8 cellular contexts compared by ENCODE assay signal in the genomic region with DNA sequence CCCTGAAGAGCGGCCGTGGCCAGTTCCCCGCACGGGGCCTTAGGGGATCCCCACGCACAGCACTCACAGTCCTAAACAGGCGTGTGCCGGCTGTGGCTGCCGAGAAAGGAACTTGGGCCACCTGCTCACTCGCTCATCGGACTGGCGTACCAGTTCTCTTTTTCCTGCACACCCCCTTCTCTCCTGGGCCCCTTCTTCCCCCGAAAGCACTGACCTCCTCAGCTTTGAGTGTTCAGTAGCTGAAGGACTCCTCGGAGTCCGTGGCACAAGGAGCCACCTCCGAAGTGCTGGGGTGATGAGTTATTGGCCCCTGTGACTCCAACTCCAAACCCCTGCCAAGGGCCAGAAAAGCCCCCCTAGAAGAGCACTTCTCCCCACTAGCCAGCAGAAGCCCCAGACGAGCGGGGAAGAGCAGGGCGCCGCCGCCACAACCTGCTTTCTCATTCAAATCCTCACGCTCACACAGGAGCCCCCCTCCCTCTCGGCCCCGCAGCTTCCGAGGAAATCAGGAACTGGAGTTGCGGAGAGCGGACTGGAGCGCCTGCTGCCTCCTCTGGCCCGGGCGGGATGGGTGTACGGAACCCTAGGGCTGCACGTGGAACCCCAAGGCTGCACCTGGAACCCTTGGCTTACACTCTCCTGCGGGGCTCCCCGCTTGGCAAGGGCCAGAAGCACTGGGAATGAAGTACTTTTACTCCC. TPM values are rescaled to one million over a fixed set of nuclear protein-coding genes. Genes with fewer than 3 reads are reported as not detected.
DNase-seq lines count a peak whose midpoint lies in the region; ATAC-seq, FAIRE-seq and TF ChIP-seq lines count a peak whose summit lies in the region.

Gene PLCH1, minus strand, starts transcription at position 446 of the 699 bp plus-strand sequence. CDS start 40,847 bp downstream, outside the sequence.

- intact Hi-C loops in right lobe of liver (cut with DNase I): no loop called here

- peak; percentile 81 to 86 for ATAC-seq in A549
- peak; percentile 58 for ATAC-seq in GM18867 (IDR thresholded peaks at IDR 0.05; ENCODE audit: unreplicated experiment)
- peak; percentile 47 for ATAC-seq in HG03103 (IDR thresholded peaks at IDR 0.05; ENCODE audit: low read depth, unreplicated experiment)
- ATAC-seq in right lobe of liver: peak; percentile 71 to 79 (median 76)

- under 1% methylated on average over 27 of the region's 33 CpGs for WGBS in A549 (ENCODE audit: missing lambda C conversion rate)
- WGBS in right lobe of liver (ENCODE audit: insufficient coverage, low coverage, low lambda C conversion rate, missing lambda C conversion rate): 2% methylated on average over 13 of the region's 33 CpGs

- FAIRE-seq in A549 (lab: Jason Lieb, UNC): no peak

- H3K36me3 ChIP-seq in duodenal mucosa (ENCODE audit: control insufficient read depth in 1 of 2, insufficient read depth in 2 of 2, low read length in 2 of 2) (no peaks in the 10 kb centered on the region), right lobe of liver (no peaks in the 10 kb centered on the region)

- H3K27ac ChIP-seq in A549 (peak within 1 kb of the TSS; percentile 69 to 90), duodenal mucosa (ENCODE audit: low read depth, low read length) (no peak within 1 kb of the TSS), right lobe of liver (no peak within 1 kb of the TSS)

- H3K4me3 Mint-ChIP-seq in activated CD4-positive, alpha-beta T cell treated with anti-CD3 and anti-CD28 coated beads, Interleukin-2, amount 10 ng/mL, durations not matched to agents 7 days and 5 days: peak within 1 kb of the TSS; percentile 78

- TF ChIP-seq CTCF in A549 (IDR thresholded peaks at IDR 0.05) (no peak), right lobe of liver (IDR thresholded peaks at IDR 0.05) (no peak)

- no peaks in the 10 kb centered on the region for H3K36me3 Mint-ChIP-seq in activated CD4-positive, alpha-beta T cell treated with anti-CD3 and anti-CD28 coated beads, Interleukin-2, amount 10 ng/mL, durations not matched to agents 7 days and 5 days (ENCODE audit: low read depth)

- no peaks in the 10 kb centered on the region for H3K9me3 Mint-ChIP-seq in activated CD4-positive, alpha-beta T cell treated with anti-CD3 and anti-CD28 coated beads, Interleukin-2, amount 10 ng/mL, durations not matched to agents 7 days and 5 days

- no peak for TF ChIP-seq POLR2A in A549 (IDR thresholded peaks at IDR 0.05; ENCODE audit: low read length)
- TF ChIP-seq POLR2A in right lobe of liver (IDR thresholded peaks at IDR 0.05): no peak

- no peak for TF ChIP-seq RAD21 in A549 (conservative IDR thresholded peaks at IDR 0.05 in 1 of 2, IDR thresholded peaks at IDR 0.05 in 1 of 2)

- CTCF ChIA-PET in A549 (lab: Yijun Ruan, JAX): interaction anchor here (1.1 to 1.9 kb wide), 2 partner anchors 50 to 61 kb away, joined by 3 to 8 read pairs; partner anchors contain the start of gene C3orf33
- CTCF ChIA-PET in activated CD4-positive, alpha-beta T cell treated with anti-CD3 and anti-CD28 coated beads, Interleukin-2, amount 10 ng/mL, durations not matched to agents 7 days and 5 days (lab: Charles Lee): no interaction called here

- no peak within 1 kb of the TSS for H3K27ac Mint-ChIP-seq in activated CD4-positive, alpha-beta T cell treated with anti-CD3 and anti-CD28 coated beads, Interleukin-2, amount 10 ng/mL, durations not matched to agents 7 days and 5 days

- H3K4me3 ChIP-seq in A549: peak within 1 kb of the TSS; percentile 63
- peak within 1 kb of the TSS; percentile 79 to 87 for H3K4me3 ChIP-seq in duodenal mucosa (ENCODE audit: low read depth in 1 of 2, low read length in 2 of 2)
- H3K4me3 ChIP-seq in right lobe of liver: peak within 1 kb of the TSS; percentile 54 to 64 (median 64)

- H3K9ac ChIP-seq in duodenal mucosa (ENCODE audit: low read depth in 1 of 2, low read length in 2 of 2): peak within 1 kb of the TSS; percentile 70 to 80

- POLR2A ChIA-PET in A549 (lab: Yijun Ruan, JAX): interaction anchor here (2.1 kb wide), 1 partner anchor 61 kb away, joined by 7 read pairs; the partner anchor contains the start of gene C3orf33
- POLR2A ChIA-PET in activated CD4-positive, alpha-beta T cell treated with anti-CD3 and anti-CD28 coated beads, Interleukin-2, amount 10 ng/mL, durations not matched to agents 7 days and 5 days (lab: Charles Lee): no interaction called here

- H3K27me3 Mint-ChIP-seq in activated CD4-positive, alpha-beta T cell treated with anti-CD3 and anti-CD28 coated beads, Interleukin-2, amount 10 ng/mL, durations not matched to agents 7 days and 5 days: peaks cover 68% of the 10 kb centered on the region

- H3K27me3 ChIP-seq in duodenal mucosa (ENCODE audit: control insufficient read depth in 1 of 2, insufficient read depth in 2 of 2, low read length in 2 of 2): no peaks in the 10 kb centered on the region
- no peaks in the 10 kb centered on the region for H3K27me3 ChIP-seq in right lobe of liver

- H3K4me1 Mint-ChIP-seq in activated CD4-positive, alpha-beta T cell treated with anti-CD3 and anti-CD28 coated beads, Interleukin-2, amount 10 ng/mL, durations not matched to agents 7 days and 5 days: peaks cover 19% of the 10 kb centered on the region

- H3K9me3 ChIP-seq in A549 (no peaks in the 10 kb centered on the region), duodenal mucosa (ENCODE audit: control insufficient read depth in 1 of 2, low read length in 2 of 2) (no peaks in the 10 kb centered on the region), right lobe of liver (no peaks in the 10 kb centered on the region)

- H3K4me1 ChIP-seq in A549 (peaks cover 48% of the 10 kb centered on the region), duodenal mucosa (ENCODE audit: control insufficient read depth in 1 of 2, insufficient read depth in 2 of 2, low read length in 2 of 2) (peaks cover 7 to 12% of the 10 kb centered on the region in 2 donors), right lobe of liver (peaks cover 0 to 9% (median 4%) of the 10 kb centered on the region in 4 donors)

- TF ChIP-seq EP300 in A549 (IDR thresholded peaks at IDR 0.05): no peak

- DNase-seq in A549 (ENCODE audit: low read depth in 1 of 2, low spot score in 1 of 2) (peak; percentile 79 to 80), NCI-H2227 treated with DMSO at 0.1 percent for 48 hours (lab: John Stamatoyannopoulos, UW) (peak; percentile 50), right lobe of liver (peak; percentile 52 to 68 (median 55))
- DNase-seq in activated CD4-positive, alpha-beta T cell treated with anti-CD3 and anti-CD28 coated beads, Interleukin-2, amount 10 ng/mL, durations not matched to agents 7 days and 5 days: peak; percentile 46
- peak in 2 of 3 donors; percentile 0 to 22 for DNase-seq in stimulated activated CD4-positive, alpha-beta T cell treated with anti-CD3 and anti-CD28 coated beads, TNF-alpha, amount 100 ng/mL, for 1 hour (ENCODE audit: low read depth in 3 of 3, low spot score in 1 of 3)

- H3K4me2 ChIP-seq in A549: peak within 1 kb of the TSS; percentile 91

TF ChIP-seq in A549, 52 proteins besides CTCF, POLR2A, EP300 and RAD21:
- TF ChIP-seq TP53 (CRISPR knock-in tag; IDR thresholded peaks at IDR 0.05) (no peak), MAZ (IDR thresholded peaks at IDR 0.05; ENCODE audit: borderline replicate concordance, low read depth, low read length) (peak; percentile 84; the same call in 1 of the 2 replicates), MAX (IDR thresholded peaks at IDR 0.05) (peak; percentile 82), E2F6 (IDR thresholded peaks at IDR 0.05; ENCODE audit: borderline replicate concordance, low read depth) (peak; percentile 80)

RNA-seq across cellular contexts. Expression of gene PLCH1, which starts in this region (rescaled TPM):
- polyA plus RNA-seq in A549 (2011; rRNA removed) (11.1 and 14.8 TPM in 2 replicates), A549 (2017; fragmentation: RNase III; extraction: RNeasy Plus Mini Kit Qiagen cat#74134 plus additional on column Dnase treatment) (2.1 to 2.2 TPM (median 2.1 TPM) in 3 replicates)
- 2.4 and 2.5 TPM in 2 replicates for polyA plus RNA-seq in A549 (2012; cell fraction: cytosol; rRNA removed)
- 2.3 and 2.6 TPM in 2 replicates for polyA plus RNA-seq in A549 (2012; cell fraction: nucleus; rRNA removed)
- 26.0 and 30.0 TPM in 2 replicates for polyA minus RNA-seq in A549 (2011; rRNA and poly(A)+ RNA removed)
- total RNA-seq in activated CD4-positive, alpha-beta T cell treated with anti-CD3 and anti-CD28 coated beads, Interleukin-2, amount 10 ng/mL, durations not matched to agents 7 days and 5 days: under 1 TPM; 0.37 TPM
- under 1 TPM; 0.07 to 0.25 (median 0.17) TPM for total RNA-seq in right lobe of liver

Comparison
In these comparisons a context has a peak if more than half of its experiments do, and no peak if none do; other contexts are left out.
1. Peak in DNase-seq in activated CD4-positive, alpha-beta T cell treated with anti-CD3 and anti-CD28 coated beads, Interleukin-2, amount 10 ng/mL, durations not matched to agents 7 days and 5 days; RNA of the gene not detected or under 1 TPM.
2. Peak in DNase-seq, ATAC-seq and H3K4me3 ChIP-seq in right lobe of liver; RNA of the gene not detected or under 1 TPM.
3. DNase-seq: peak in every context shown above with its lines; median percentile 80 in A549; 55 in right lobe of liver; 50 in NCI-H2227 treated with DMSO at 0.1 percent for 48 hours; 46 in activated CD4-positive, alpha-beta T cell treated with anti-CD3 and anti-CD28 coated beads, Interleukin-2, amount 10 ng/mL, durations not matched to agents 7 days and 5 days; 11 in stimulated activated CD4-positive, alpha-beta T cell treated with anti-CD3 and anti-CD28 coated beads, TNF-alpha, amount 100 ng/mL, for 1 hour.
4. H3K27ac ChIP-seq: peak in A549 (2 of 2); none in duodenal mucosa (single experiment) and right lobe of liver (0 of 3).
5. Peak in every context shown above with its lines, with median percentiles within 50 percentile points of each other: ATAC-seq and H3K4me3 ChIP-seq.